Comparison of ENCODE assay signal across 22 cellular contexts in the genomic region with DNA sequence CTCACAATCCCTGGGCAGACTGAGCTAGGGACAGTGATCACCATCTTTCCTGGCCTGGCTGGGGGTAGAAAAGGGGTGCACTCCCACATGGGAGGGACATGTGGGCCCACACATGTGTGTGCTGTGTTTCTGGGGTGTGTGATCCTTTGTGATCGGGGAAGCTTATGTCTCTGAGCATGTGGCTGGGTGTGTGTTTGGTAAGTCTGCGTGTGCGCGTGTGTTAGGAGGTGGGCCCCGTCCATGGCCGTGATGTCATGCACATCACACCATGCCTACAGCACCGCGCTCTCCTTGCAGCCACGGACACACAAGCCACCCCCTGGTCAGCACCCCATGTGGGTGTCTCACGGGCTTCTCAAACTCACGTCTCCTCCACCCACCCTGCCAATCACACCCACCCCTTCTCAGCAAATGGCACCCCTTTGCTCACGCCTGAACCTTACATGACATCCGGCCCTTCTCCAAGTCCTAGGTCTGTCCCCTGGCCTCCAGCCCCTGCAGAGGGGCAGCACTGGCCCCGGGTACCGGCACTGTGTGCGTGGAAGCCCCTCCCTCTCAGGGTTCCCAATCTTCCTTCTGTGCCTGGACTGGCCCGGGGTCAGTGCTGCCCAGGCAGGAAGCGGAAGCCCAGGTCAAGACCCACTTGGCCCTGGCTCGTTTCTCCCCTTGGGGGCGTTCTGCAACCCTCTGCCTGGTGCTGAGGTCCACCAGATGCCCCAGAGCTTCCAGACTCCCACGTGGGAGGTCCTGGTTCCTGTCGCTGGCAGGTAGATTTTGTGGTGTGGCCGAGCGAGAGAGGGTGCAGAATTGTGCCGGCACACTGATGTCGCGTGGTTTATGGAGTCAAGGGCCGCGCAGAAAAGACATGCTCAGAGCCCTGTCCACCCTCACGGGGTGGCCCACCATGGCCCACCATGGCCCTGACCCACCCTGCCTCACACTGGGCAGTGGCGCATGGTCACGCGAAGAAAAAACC. TPM values are rescaled to one million over a fixed set of nuclear protein-coding genes. Genes with fewer than 3 reads are reported as not detected.
A peak's percentile ranks its signal among the peaks of the same experiment; 100 is the strongest.
DNase-seq lines count a peak whose midpoint lies in the region; ATAC-seq and TF ChIP-seq lines count a peak whose summit lies in the region.
"Had no signal": no experiment of that assay in that cellular context is flagged by ENCODE, and none has a peak within 500 bp of the region (broad histone marks: within the 10 kb centered on the region; RNA-seq: fewer than 3 reads in every experiment).

No MANE protein-coding gene starts in this region.

- no peak overlapping the region for H3K4me3 ChIP-seq in ovary
- H3K4me3 ChIP-seq: BLaER1, psoas muscle, upper lobe of right lung had no signal

- no peaks in the 10 kb centered on the region for H3K9me3 Mint-ChIP-seq in activated naive CD8-positive, alpha-beta T cell (ENCODE audit: low read depth)
- peaks cover 9% of the 10 kb centered on the region for H3K9me3 Mint-ChIP-seq in activated naive CD8-positive, alpha-beta T cell treated with anti-CD3 and anti-CD28 coated beads for 36 hours
- peaks cover 0 to 11% of the 10 kb centered on the region in 2 donors for H3K9me3 Mint-ChIP-seq in effector memory CD8-positive, alpha-beta T cell
- H3K9me3 Mint-ChIP-seq in naive thymus-derived CD8-positive, alpha-beta T cell: peaks cover 0 to 15% (median 9%) of the 10 kb centered on the region in 9 donors

- no peaks in the 10 kb centered on the region for H3K9me3 ChIP-seq in ovary
- H3K9me3 ChIP-seq: BLaER1, psoas muscle, SK-N-SH, upper lobe of right lung had no signal

- no peaks in the 10 kb centered on the region for H3K36me3 Mint-ChIP-seq in activated naive CD8-positive, alpha-beta T cell
- H3K36me3 Mint-ChIP-seq in activated naive CD8-positive, alpha-beta T cell treated with anti-CD3 and anti-CD28 coated beads for 36 hours: no peaks in the 10 kb centered on the region
- peaks cover 9% of the 10 kb centered on the region for H3K36me3 Mint-ChIP-seq in effector memory CD8-positive, alpha-beta T cell (ENCODE audit: insufficient read depth)
- no peaks in the 10 kb centered on the region for H3K36me3 Mint-ChIP-seq in naive thymus-derived CD8-positive, alpha-beta T cell

- no peaks in the 10 kb centered on the region for H3K27me3 Mint-ChIP-seq in activated naive CD8-positive, alpha-beta T cell
- H3K27me3 Mint-ChIP-seq in activated naive CD8-positive, alpha-beta T cell treated with anti-CD3 and anti-CD28 coated beads for 36 hours: peaks cover 20% of the 10 kb centered on the region
- H3K27me3 Mint-ChIP-seq in effector memory CD8-positive, alpha-beta T cell: peaks cover 7 to 9% of the 10 kb centered on the region in 2 donors
- H3K27me3 Mint-ChIP-seq in naive thymus-derived CD8-positive, alpha-beta T cell: peaks cover 0 to 10% (median 1%) of the 10 kb centered on the region in 5 donors

- H3K27me3 ChIP-seq in ovary: no peaks in the 10 kb centered on the region
- H3K27me3 ChIP-seq: BLaER1, upper lobe of right lung had no signal

- H3K36me3 ChIP-seq in ovary: no peaks in the 10 kb centered on the region
- H3K36me3 ChIP-seq: upper lobe of right lung had no signal

- H3K4me1 ChIP-seq in ovary (ENCODE audit: insufficient read depth): no peaks in the 10 kb centered on the region
- H3K4me1 ChIP-seq: psoas muscle, upper lobe of right lung had no signal

- TF ChIP-seq EP300 in ovary (IDR thresholded peaks at IDR 0.05): no peak

- intact Hi-C loops in ovary (cut with DNase I): no loop called here

- TF ChIP-seq POLR2A in ovary (IDR thresholded peaks at IDR 0.05): no peak

- 87 to 91% (median 90%) methylated on average over 32 to 33 of the region's 33 CpGs for WGBS in ovary, 3 donors

- peak overlapping the region; percentile 53 for H3K4me3 Mint-ChIP-seq in activated naive CD8-positive, alpha-beta T cell
- no peak overlapping the region for H3K4me3 Mint-ChIP-seq in activated naive CD8-positive, alpha-beta T cell treated with anti-CD3 and anti-CD28 coated beads for 36 hours
- H3K4me3 Mint-ChIP-seq in effector memory CD8-positive, alpha-beta T cell: peak overlapping the region; percentile 65 to 75
- peak overlapping the region in 8 of 10 donors; percentile 9 to 83 (median 68) for H3K4me3 Mint-ChIP-seq in naive thymus-derived CD8-positive, alpha-beta T cell
- H3K4me3 Mint-ChIP-seq: nephron had no signal

- ATAC-seq in effector memory CD8-positive, alpha-beta T cell (replicated peaks): no peak
- no peak for ATAC-seq in naive thymus-derived CD8-positive, alpha-beta T cell
- no peak for ATAC-seq in HG03097 (IDR thresholded peaks at IDR 0.05; ENCODE audit: low FRiP score, unreplicated experiment)
- no peak for ATAC-seq in SK-N-SH treated with all-trans-retinoic acid at 6 μM for 48 hours
- ATAC-seq: psoas muscle, upper lobe of right lung had no signal

- H3K27ac Mint-ChIP-seq in activated naive CD8-positive, alpha-beta T cell: no peak overlapping the region
- H3K27ac Mint-ChIP-seq in activated naive CD8-positive, alpha-beta T cell treated with anti-CD3 and anti-CD28 coated beads for 36 hours: no peak overlapping the region
- peak overlapping the region; percentile 32 to 82 for H3K27ac Mint-ChIP-seq in effector memory CD8-positive, alpha-beta T cell
- H3K27ac Mint-ChIP-seq in naive thymus-derived CD8-positive, alpha-beta T cell: peak overlapping the region in 4 of 10 donors; percentile 42 to 61 (median 54)
- H3K27ac Mint-ChIP-seq: activated T-helper 1 cell treated with anti-CD3 and anti-CD28 coated beads, Interleukin-12 subunit alpha, Interleukin-12 subunit beta, Interleukin-2, Interleukin-4 antibody, amounts not matched to agents 30 ng/mL and 10 ng/mL and 1 ng/mL, durations not matched to agents 14 hours and 24 hours and 36 hours; dendritic cell treated with granulocyte-macrophage colony-stimulating factor and Interleukin-4, amounts not matched to agents 40 ng/mL and 50 ng/mL, for 4 days; nephron had no signal

- peaks cover 12% of the 10 kb centered on the region for H3K4me1 Mint-ChIP-seq in activated naive CD8-positive, alpha-beta T cell (ENCODE audit: low read depth)
- peaks cover 10% of the 10 kb centered on the region for H3K4me1 Mint-ChIP-seq in activated naive CD8-positive, alpha-beta T cell treated with anti-CD3 and anti-CD28 coated beads for 36 hours
- peaks cover 12 to 19% of the 10 kb centered on the region in 2 donors for H3K4me1 Mint-ChIP-seq in effector memory CD8-positive, alpha-beta T cell (ENCODE audit: low read depth in 2 of 2)
- peaks cover 14 to 23% (median 16%) of the 10 kb centered on the region in 4 donors for H3K4me1 Mint-ChIP-seq in naive thymus-derived CD8-positive, alpha-beta T cell
- H3K4me1 Mint-ChIP-seq: nephron had no signal

- DNase-seq in activated naive CD8-positive, alpha-beta T cell treated with anti-CD3 and anti-CD28 coated beads for 36 hours: no peak
- DNase-seq in effector memory CD8-positive, alpha-beta T cell: no peak
- DNase-seq in naive thymus-derived CD8-positive, alpha-beta T cell: no peak
- DNase-seq in NOMO-1 treated with dmso at 0.1 percent for 144 hours (lab: John Stamatoyannopoulos, UW; ENCODE audit: unreplicated experiment) (no peak), ovary (no peak)
- DNase-seq: mesenchymal stem cell; NCI-H1436 treated with DMSO at 0.1 percent for 48 hours; NCI-H2171; NCI-H524 treated with DMSO at 0.1 percent for 48 hours; psoas muscle; SK-N-SH; stimulated activated CD4-positive, alpha-beta T cell treated with anti-CD3 and anti-CD28 coated beads, Interleukin-4, amount 100 ng/mL, for 24 hours; upper lobe of right lung had no signal

- no peak overlapping the region for H3K27ac ChIP-seq in ovary
- H3K27ac ChIP-seq: BLaER1, epithelial cell of prostate, HL-60, psoas muscle, upper lobe of right lung had no signal

- POLR2A ChIA-PET in naive thymus-derived CD8-positive, alpha-beta T cell (lab: Charles Lee): no interaction called here

- no peak for TF ChIP-seq CTCF in ovary (IDR thresholded peaks at IDR 0.05)

TF ChIP-seq in SK-N-SH treated with all-trans-retinoic acid at 6 μM for 48 hours, 23 proteins besides CTCF, POLR2A, EP300 and RAD21 (continues in another document):
- TF ChIP-seq ISL1 (CRISPR knock-in tag; IDR thresholded peaks at IDR 0.05): no peak
- no peak for TF ChIP-seq CSDC2 (CRISPR knock-in tag; IDR thresholded peaks at IDR 0.05)
- no peak for TF ChIP-seq CREB5 (CRISPR knock-in tag; IDR thresholded peaks at IDR 0.05; ENCODE audit: low read depth)
- no peak for TF ChIP-seq TCF4 (CRISPR knock-in tag; IDR thresholded peaks at IDR 0.05; ENCODE audit: borderline replicate concordance)

RNA-seq across cellular contexts. Expression of gene SLC29A4, which starts 12.6 kb away (rescaled TPM):
- 1 to 10 TPM; 1.4 to 1.6 TPM for total RNA-seq in activated naive CD8-positive, alpha-beta T cell treated with anti-CD3 and anti-CD28 coated beads for 36 hours
- total RNA-seq in naive thymus-derived CD8-positive, alpha-beta T cell: under 1 TPM; 0.05 to 0.16 TPM
- polyA plus RNA-seq in naive thymus-derived CD8-positive, alpha-beta T cell: under 1 TPM in 2 of 3 donors, not detected in 1; 0.27 to 0.39 TPM
- total RNA-seq in ovary: 1 to 10 TPM; 1.1 to 9.9 (median 2.2) TPM
- polyA plus RNA-seq in ovary: 1 to 10 TPM; 2.1 to 2.9 TPM

Comparison
In these comparisons a context has a peak if more than half of its experiments do, and no peak if none do; other contexts are left out.
1. H3K27ac Mint-ChIP-seq: peak in effector memory CD8-positive, alpha-beta T cell (2 of 2); none in activated naive CD8-positive, alpha-beta T cell (single experiment) and activated naive CD8-positive, alpha-beta T cell treated with anti-CD3 and anti-CD28 coated beads for 36 hours (single experiment).